In genomic region chr2:173210270-173211196, GRCh38 we compare ENCODE assay signal across 8 cellular contexts.
A peak's percentile ranks its signal among the peaks of the same experiment; 100 is the strongest.
DNase-seq lines count a peak whose midpoint lies in the region; TF ChIP-seq lines count a peak whose summit lies in the region.

No MANE protein-coding gene starts in this region.

- H3K27ac Mint-ChIP-seq in neural crest cell (ENCODE audit: unreplicated experiment) = no peak overlapping the region

- no peaks in the 10 kb centered on the region for H3K27me3 ChIP-seq in fibroblast of lung (ENCODE audit: control insufficient read depth, insufficient read depth, low read length)
- H3K27me3 ChIP-seq in tibial artery = no peaks in the 10 kb centered on the region

- H3K4me3 Mint-ChIP-seq in neural crest cell = no peak overlapping the region

- H4K20me1 ChIP-seq in fibroblast of lung (ENCODE audit: control insufficient read depth, extremely low read depth, insufficient read depth, low read length) = no peaks in the 10 kb centered on the region

- no peaks in the 10 kb centered on the region for H3K27me3 Mint-ChIP-seq in neural crest cell (ENCODE audit: low read depth)

- H3K36me3 Mint-ChIP-seq in neural crest cell (ENCODE audit: low read depth) = peaks cover 5% of the 10 kb centered on the region

- H2AFZ ChIP-seq in fibroblast of lung (ENCODE audit: low read length) = no peak overlapping the region

- intact Hi-C loops in tibial artery (cut with DNase I; ENCODE audit: low total_unique reads) = loop anchor here (5.0 kb wide), 1 partner anchor 183 kb away; no protein-coding TSS in a partner anchor

- H3K9me3 Mint-ChIP-seq in neural crest cell = no peaks in the 10 kb centered on the region

- H3K9ac ChIP-seq in fibroblast of lung (ENCODE audit: insufficient read depth, low read length) = no peak overlapping the region

- peaks cover 7% of the 10 kb centered on the region for H3K4me1 Mint-ChIP-seq in neural crest cell

- H3K27ac ChIP-seq in fibroblast of lung (ENCODE audit: insufficient read depth, low read length) (peak overlapping the region; percentile 70), tibial artery (peak overlapping the region; percentile 59 to 69)

- H3K36me3 ChIP-seq in fibroblast of lung (ENCODE audit: control insufficient read depth, insufficient read depth, low read length) (no peaks in the 10 kb centered on the region), tibial artery (peaks cover 0 to 10% (median 0%) of the 10 kb centered on the region in 3 donors)

- peak overlapping the region; percentile 66 for H3K4me2 ChIP-seq in fibroblast of lung (ENCODE audit: extremely low read depth, insufficient read depth, low read length)

- no peaks in the 10 kb centered on the region for H3K9me3 ChIP-seq in fibroblast of lung (ENCODE audit: control insufficient read depth, insufficient read depth, low read depth, low read length)
- H3K9me3 ChIP-seq in tibial artery = no peaks in the 10 kb centered on the region

- DNase-seq in A172 (ENCODE audit: low spot score) (peak; percentile 92), HUDEP-2 (lab: John Stamatoyannopoulos, UW; ENCODE audit: unreplicated experiment in 76 of 76) (peak in 50 of 76 experiments; percentile 2 to 61 (median 28)), NOMO-1 treated with DMSO at 0.1 percent for 48 hours (lab: John Stamatoyannopoulos, UW; ENCODE audit: unreplicated experiment) (peak; percentile 55), fibroblast of lung (ENCODE audit: low read depth in 2 of 2) (peak; percentile 94 to 97), neural crest cell (ENCODE audit: low read depth, low spot score) (peak; percentile 57), tibial artery (peak; percentile 80)
- DNase-seq in activated T-cell treated with anti-CD3 and anti-CD28 coated beads, Interleukin-2, amount 50 U/mL, for 1 hour = peak; percentile 20

- H3K4me3 ChIP-seq in GM12875 (ENCODE audit: low read depth, low read length) = no peak overlapping the region
- no peak overlapping the region for H3K4me3 ChIP-seq in fibroblast of lung (replicated peaks in 1 of 4; ENCODE audit: control extremely low read depth in 1 of 4, insufficient read depth in 1 of 4, low read depth in 3 of 4, low read length in 4 of 4)
- H3K4me3 ChIP-seq in tibial artery = no peak overlapping the region

- H3K4me1 ChIP-seq in fibroblast of lung (ENCODE audit: control insufficient read depth, extremely low read depth, insufficient read depth, low read length) (peaks cover 3% of the 10 kb centered on the region), tibial artery (peaks cover 0 to 37% (median 24%) of the 10 kb centered on the region in 4 donors)

- H3K79me2 ChIP-seq in fibroblast of lung (ENCODE audit: control insufficient read depth, insufficient read depth, low read length) = no peaks in the 10 kb centered on the region

- TF ChIP-seq CTCF in GM12875 (IDR thresholded peaks at IDR 0.05; ENCODE audit: borderline replicate concordance, insufficient read depth, low read depth, low read length) = peak; percentile 76
- TF ChIP-seq CTCF in fibroblast of lung (conservative IDR thresholded peaks at IDR 0.05 in 1 of 2, IDR thresholded peaks at IDR 0.05 in 1 of 2; ENCODE audit: low read depth in 1 of 2, low read length in 2 of 2) = peak; percentile 96
- peak; percentile 96 for TF ChIP-seq CTCF in neural crest cell (conservative IDR thresholded peaks at IDR 0.05)
- TF ChIP-seq CTCF in tibial artery (IDR thresholded peaks at IDR 0.05) = peak; percentile 85 to 95

Comparison
In these comparisons a context has a peak if more than half of its experiments do, and no peak if none do; other contexts are left out.
1. DNase-seq: peak in every context shown above with its lines; median percentile 96 in fibroblast of lung; 92 in A172; 80 in tibial artery; 57 in neural crest cell; 55 in NOMO-1 treated with DMSO at 0.1 percent for 48 hours; 28 in HUDEP-2; 20 in activated T-cell treated with anti-CD3 and anti-CD28 coated beads, Interleukin-2, amount 50 U/mL, for 1 hour.